ENCODE assay signal across 11 cellular contexts in the genomic region with DNA sequence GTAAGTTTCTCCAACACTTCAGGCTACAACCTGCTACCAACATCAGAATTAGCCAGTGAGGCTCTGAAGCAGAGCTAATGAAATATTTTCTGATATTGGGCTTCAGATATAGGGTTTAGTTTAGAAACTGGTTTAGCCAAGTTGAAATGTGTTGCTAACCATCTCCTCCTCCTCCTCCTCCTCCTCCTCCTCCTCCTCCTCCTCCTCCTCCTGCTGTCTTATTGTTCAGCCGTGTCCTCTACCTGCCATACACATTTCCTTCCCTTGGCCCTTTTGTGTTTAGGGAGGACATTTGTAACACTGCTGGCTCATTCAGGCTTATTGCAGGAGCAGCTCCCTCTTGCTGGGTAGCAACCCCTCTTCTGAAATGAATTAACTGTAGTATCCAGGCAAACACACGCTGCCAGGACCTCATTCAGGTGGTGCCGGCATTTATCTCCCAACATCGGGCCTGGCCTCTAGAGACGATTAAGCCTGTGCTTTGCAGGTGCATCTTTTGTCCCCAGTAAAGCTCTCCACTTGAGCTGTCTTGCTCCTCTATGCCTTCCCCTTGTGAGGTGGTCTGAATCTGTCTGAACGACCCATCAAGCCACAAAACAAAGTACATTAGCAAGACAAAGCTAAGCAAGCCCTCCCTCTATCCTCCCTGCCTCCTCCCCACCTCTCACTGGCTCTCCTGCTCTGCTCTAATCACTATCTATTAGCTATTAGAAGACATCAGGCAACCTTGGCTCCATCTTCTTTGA.
A peak's percentile ranks its signal among the peaks of the same experiment; 100 is the strongest.
DNase-seq lines count a peak whose midpoint lies in the region; ATAC-seq and TF ChIP-seq lines count a peak whose summit lies in the region.
"Had no signal": no experiment of that assay in that cellular context is flagged by ENCODE, and none has a peak within 500 bp of the region (broad histone marks: within the 10 kb centered on the region; RNA-seq: fewer than 3 reads in every experiment).

No MANE protein-coding gene starts in this region.

- H3K36me3 Mint-ChIP-seq in T-helper 1 cell treated with Interleukin-12 subunit alpha and Interleukin-12 subunit beta and Interleukin-4 antibody, amounts not matched to agents 30 μg/mL and 1 μg/mL, for 36 hours (ENCODE audit: low read depth) = peaks cover 53% of the 10 kb centered on the region
- H3K36me3 Mint-ChIP-seq in effector memory CD8-positive, alpha-beta T cell (ENCODE audit: insufficient read depth) = peaks cover 71% of the 10 kb centered on the region

- no peak for TF ChIP-seq POLR2A in spleen (IDR thresholded peaks at IDR 0.05)

- no peaks in the 10 kb centered on the region for H3K9me3 Mint-ChIP-seq in T-helper 1 cell treated with Interleukin-12 subunit alpha and Interleukin-12 subunit beta and Interleukin-4 antibody, amounts not matched to agents 30 μg/mL and 1 μg/mL, for 36 hours
- no peaks in the 10 kb centered on the region for H3K9me3 Mint-ChIP-seq in effector memory CD8-positive, alpha-beta T cell

- H3K27ac ChIP-seq in spleen = peak overlapping the region; percentile 38 to 78 (median 69)
- H3K27ac ChIP-seq: SK-N-MC had no signal

- no peaks in the 10 kb centered on the region for H3K9me3 ChIP-seq in spleen
- H3K9me3 ChIP-seq: Caco-2 had no signal

- peaks cover 32% of the 10 kb centered on the region for H3K4me1 Mint-ChIP-seq in T-helper 1 cell treated with Interleukin-12 subunit alpha and Interleukin-12 subunit beta and Interleukin-4 antibody, amounts not matched to agents 30 μg/mL and 1 μg/mL, for 36 hours (ENCODE audit: low read depth)
- H3K4me1 Mint-ChIP-seq in effector memory CD8-positive, alpha-beta T cell (ENCODE audit: low read depth in 2 of 2) = peaks cover 50 to 51% of the 10 kb centered on the region in 2 donors

- DNase-seq in T-helper 1 cell (no peak), NCI-H2029 treated with DMSO at 0.1 percent for 48 hours (lab: John Stamatoyannopoulos, UW) (peak; percentile 73), spleen (no peak), SW480 (ENCODE audit: low spot score) (no peak), NCI-H524 treated with DMSO at 0.1 percent for 48 hours (lab: John Stamatoyannopoulos, UW) (no peak)
- no peak for DNase-seq in effector memory CD8-positive, alpha-beta T cell
- DNase-seq: amniotic stem cell, Caco-2 had no signal

- 68 to 82% (median 78%) methylated on average over 5 to 6 of the region's 6 CpGs for WGBS in spleen, 5 donors

- intact Hi-C loops in spleen (cut with DNase I; ENCODE audit: low total_unique reads) = no loop called here

- H3K36me3 ChIP-seq in spleen = peaks cover 0 to 100% (median 76%) of the 10 kb centered on the region in 6 donors

- no peak for TF ChIP-seq CTCF in spleen (IDR thresholded peaks at IDR 0.05 in 8 of 11, conservative IDR thresholded peaks at IDR 0.05 in 3 of 11)

- no peak for ATAC-seq in effector memory CD8-positive, alpha-beta T cell (replicated peaks)
- no peak for ATAC-seq in GM18517 (IDR thresholded peaks at IDR 0.05; ENCODE audit: unreplicated experiment)

- no peak overlapping the region for H3K4me3 ChIP-seq in spleen
- H3K4me3 ChIP-seq: SK-N-MC had no signal

- no peaks in the 10 kb centered on the region for H3K27me3 ChIP-seq in spleen (replicated peaks in 1 of 7)

- H3K4me1 ChIP-seq in spleen = peaks cover 14 to 91% (median 57%) of the 10 kb centered on the region in 6 donors
- H3K4me1 ChIP-seq: Caco-2 had no signal

- H3K27ac Mint-ChIP-seq in T-helper 1 cell treated with Interleukin-12 subunit alpha and Interleukin-12 subunit beta and Interleukin-4 antibody, amounts not matched to agents 30 μg/mL and 1 μg/mL, for 36 hours = peak overlapping the region; percentile 24
- peak overlapping the region; percentile 86 to 91 for H3K27ac Mint-ChIP-seq in effector memory CD8-positive, alpha-beta T cell

- H3K4me3 Mint-ChIP-seq in T-helper 1 cell treated with Interleukin-12 subunit alpha and Interleukin-12 subunit beta and Interleukin-4 antibody, amounts not matched to agents 30 μg/mL and 1 μg/mL, for 36 hours = no peak overlapping the region
- H3K4me3 Mint-ChIP-seq in effector memory CD8-positive, alpha-beta T cell = peak overlapping the region; percentile 70 to 78

- no peaks in the 10 kb centered on the region for H3K27me3 Mint-ChIP-seq in T-helper 1 cell treated with Interleukin-12 subunit alpha and Interleukin-12 subunit beta and Interleukin-4 antibody, amounts not matched to agents 30 μg/mL and 1 μg/mL, for 36 hours (ENCODE audit: low read depth)
- no peaks in the 10 kb centered on the region for H3K27me3 Mint-ChIP-seq in effector memory CD8-positive, alpha-beta T cell
